9 cellular contexts compared by ENCODE assay signal in genomic region chr14:100524933-100525243, GRCh38.
DNase-seq lines count a peak whose midpoint lies in the region; ATAC-seq, FAIRE-seq and TF ChIP-seq lines count a peak whose summit lies in the region.
"Had no signal": no experiment of that assay in that cellular context is flagged by ENCODE, and none has a peak within 500 bp of the region (broad histone marks: within the 10 kb centered on the region; RNA-seq: fewer than 3 reads in every experiment).

No MANE protein-coding gene starts in this region.

- H3K9me1 ChIP-seq in IMR-90 (ENCODE audit: insufficient read depth, low read length) = peaks cover 4% of the 10 kb centered on the region; the same call in 1 of the 2 replicates

- no peak overlapping the region for H3K4me2 ChIP-seq in IMR-90 (ENCODE audit: low read depth, low read length)

- H3K9ac ChIP-seq in IMR-90 (ENCODE audit: low read depth, low read length) = no peak overlapping the region

- no peak overlapping the region for H3K4ac ChIP-seq in IMR-90 (ENCODE audit: low read depth, low read length)

- H3K27ac ChIP-seq in IMR-90 (ENCODE audit: insufficient read depth, low read length) (no peak overlapping the region), adrenal gland (no peak overlapping the region)
- H3K27ac ChIP-seq: uterus had no signal

- H2BK20ac ChIP-seq in IMR-90 (ENCODE audit: low read depth, low read length) = no peak overlapping the region

- POLR2A ChIA-PET in IMR-90 (lab: Charles Lee; ENCODE audit: unreplicated experiment) = no interaction called here

- H3K36me3 ChIP-seq in IMR-90 (ENCODE audit: control insufficient read depth, insufficient read depth, low read length) = peaks cover 22% of the 10 kb centered on the region
- peaks cover 0 to 10% of the 10 kb centered on the region in 2 donors for H3K36me3 ChIP-seq in adrenal gland (replicated peaks in 1 of 2)
- H3K36me3 ChIP-seq: uterus had no signal

- dilution Hi-C loops in IMR-90 (cut with HindIII; ENCODE audit: low sequenced_read_pairs, unreplicated experiment) = no loop called here

- TF ChIP-seq RAD21 in IMR-90 (IDR thresholded peaks at IDR 0.05; ENCODE audit: low read length) = peak; percentile 68

- H3K9me3 ChIP-seq in IMR-90 (ENCODE audit: control insufficient read depth, insufficient read depth, low read length) (no peaks in the 10 kb centered on the region), adrenal gland (replicated peaks in 1 of 3) (no peaks in the 10 kb centered on the region)
- H3K9me3 ChIP-seq: uterus had no signal

- no peak overlapping the region for H2BK15ac ChIP-seq in IMR-90 (ENCODE audit: low read depth, low read length)

- H2BK120ac ChIP-seq in IMR-90 (ENCODE audit: low read depth, low read length) = no peak overlapping the region

- no peak overlapping the region for H2AFZ ChIP-seq in IMR-90 (replicated peaks; ENCODE audit: low read length, poor library complexity)

- no peaks in the 10 kb centered on the region for H4K20me1 ChIP-seq in IMR-90 (ENCODE audit: insufficient read depth, low read length)

- TF ChIP-seq POLR2A in IMR-90 (IDR thresholded peaks at IDR 0.05; ENCODE audit: low read depth, low read length) = no peak
- no peak for TF ChIP-seq POLR2A in adrenal gland (IDR thresholded peaks at IDR 0.05)

- DNase-seq in D721Med (ENCODE audit: insufficient read length, low spot score) = no peak
- peak; percentile 15 for DNase-seq in IMR-90
- peak in 6 of 7 donors; percentile 26 to 79 (median 36) for DNase-seq in adrenal gland
- DNase-seq in mesenteric fat pad (ENCODE audit: low spot score) = peak; percentile 73
- no peak for DNase-seq in A172 (ENCODE audit: low spot score)
- DNase-seq in NCI-H2227 (lab: John Stamatoyannopoulos, UW; ENCODE audit: unreplicated experiment) = no peak
- no peak for DNase-seq in NCI-H510A (lab: John Stamatoyannopoulos, UW)

- no peaks in the 10 kb centered on the region for H3K79me1 ChIP-seq in IMR-90 (ENCODE audit: low read depth in 1 of 2, low read length in 2 of 2)

- TF ChIP-seq CTCF in D721Med (IDR thresholded peaks at IDR 0.05; ENCODE audit: insufficient read depth, missing control alignments) = peak; percentile 42
- peak; percentile 55 for TF ChIP-seq CTCF in IMR-90 (conservative IDR thresholded peaks at IDR 0.05; ENCODE audit: low read depth, low read length)
- peak; percentile 12 to 61 (median 36) for TF ChIP-seq CTCF in adrenal gland (IDR thresholded peaks at IDR 0.05)

- H2AK9ac ChIP-seq in IMR-90 (replicated peaks; ENCODE audit: low read depth, low read length, poor library complexity) = peak overlapping the region; percentile 47

- H3K4me1 ChIP-seq in IMR-90 (ENCODE audit: control insufficient read depth, insufficient read depth, low read length) (no peaks in the 10 kb centered on the region), adrenal gland (replicated peaks in 1 of 2) (no peaks in the 10 kb centered on the region)
- H3K4me1 ChIP-seq: uterus had no signal

- H4K8ac ChIP-seq in IMR-90 (ENCODE audit: low read depth in 2 of 2, low read length in 2 of 2) = no peak overlapping the region

- no peak overlapping the region for H2BK5ac ChIP-seq in IMR-90 (ENCODE audit: low read depth, low read length, poor library complexity, severe bottlenecking)

- in situ Hi-C loops in IMR-90 (cut with MboI; ENCODE audit: low sequenced_read_pairs) = no loop called here

- CTCF ChIA-PET in IMR-90 (lab: Yijun Ruan, JAX) = interaction anchor here (1.1 kb wide), 1 partner anchor 121 kb away, joined by 3 read pairs; no protein-coding TSS in a partner anchor

- no peak overlapping the region for H3K23ac ChIP-seq in IMR-90 (ENCODE audit: low read depth, low read length)

- no peaks in the 10 kb centered on the region for H3K27me3 ChIP-seq in IMR-90 (ENCODE audit: control insufficient read depth, insufficient read depth, low read length)
- no peaks in the 10 kb centered on the region for H3K27me3 ChIP-seq in adrenal gland
- H3K27me3 ChIP-seq: uterus had no signal

- no TSS peak for BruUV-seq in IMR-90 (replicated peaks; lab: Mats Ljungman, UMichigan)

- 43% methylated on average over 4 of the region's 8 CpGs; no CpG with 5 or more reads in 1 of the 2 experiments for WGBS in IMR-90 (ENCODE audit: extremely low coverage in 2 of 2, insufficient read length in 1 of 2), 2 experiments
- WGBS in adrenal gland, 4 donors = 40 to 74% (median 66%) methylated on average over 7 to 8 of the region's 8 CpGs

- no peak overlapping the region for H4K5ac ChIP-seq in IMR-90 (ENCODE audit: low read depth, low read length)

- H2AK5ac ChIP-seq in IMR-90 (ENCODE audit: low read depth, low read length) = no peak overlapping the region

- H4K91ac ChIP-seq in IMR-90 (ENCODE audit: insufficient read depth, low read depth, low read length) = no peak overlapping the region

- ATAC-seq in IMR-90 (ENCODE audit: low read depth) = no peak
- ATAC-seq in HG02973 (IDR thresholded peaks at IDR 0.05; ENCODE audit: unreplicated experiment) = no peak

- H3K4me3 ChIP-seq in IMR-90 (ENCODE audit: insufficient read depth, low read depth, low read length) (no peak overlapping the region), adrenal gland (no peak overlapping the region)
- H3K4me3 ChIP-seq: uterus had no signal

- H3K14ac ChIP-seq in IMR-90 (replicated peaks; ENCODE audit: low read depth, low read length) = no peak overlapping the region

- H3K18ac ChIP-seq in IMR-90 (ENCODE audit: low read depth, low read length) = no peak overlapping the region

- H3K56ac ChIP-seq in IMR-90 (ENCODE audit: extremely low read depth, insufficient read depth, low read length) = no peak overlapping the region

- intact Hi-C loops in IMR-90 (cut with micrococcal nuclease) = loop anchor here (10.0 kb wide), 1 partner anchor 710 kb away; no protein-coding TSS in a partner anchor
- intact Hi-C loops in adrenal gland (cut with DNase I) = no loop called here

- no peak for FAIRE-seq in D721Med (lab: Jason Lieb, UNC)

TF ChIP-seq in IMR-90, 13 proteins besides CTCF, POLR2A, EP300 and RAD21:
- TF ChIP-seq FOS (IDR thresholded peaks at IDR 0.05; ENCODE audit: low read depth, low read length) (no peak), SMC3 (IDR thresholded peaks at IDR 0.05; ENCODE audit: low read depth, low read length) (peak; percentile 61), CHD1 (IDR thresholded peaks at IDR 0.05; ENCODE audit: low read depth, low read length) (no peak), RCOR1 (IDR thresholded peaks at IDR 0.05; ENCODE audit: insufficient replicate concordance, low read length) (no peak), USF2 (IDR thresholded peaks at IDR 0.05; ENCODE audit: low read depth, low read length) (no peak), MAFK (IDR thresholded peaks at IDR 0.05; ENCODE audit: low read depth, low read length) (no peak), NFE2L2 (IDR thresholded peaks at IDR 0.05; ENCODE audit: low read depth, low read length) (no peak)

Comparison
In these comparisons a context has a peak if more than half of its experiments do, and no peak if none do; other contexts are left out.
1. DNase-seq: peak in IMR-90 (single experiment), adrenal gland (6 of 7) and mesenteric fat pad (single experiment); none in D721Med (single experiment), A172 (single experiment), NCI-H2227 (single experiment) and NCI-H510A (single experiment).
2. Peak in every context shown above with its lines, with median percentiles within 50 percentile points of each other: CTCF ChIP-seq.